Comparison of ENCODE assay signal across 1 cellular context in genomic region chr4:3514806-3515421, GRCh38.
TF ChIP-seq lines count a peak whose summit lies in the region.

No MANE protein-coding gene starts in this region.

TF ChIP-seq in HepG2, 621 proteins besides CTCF, POLR2A, EP300 and RAD21 (continues in another document):
- no peak for TF ChIP-seq ONECUT2 (CRISPR knock-in tag; IDR thresholded peaks at IDR 0.05)
- TF ChIP-seq, protein P1, sequence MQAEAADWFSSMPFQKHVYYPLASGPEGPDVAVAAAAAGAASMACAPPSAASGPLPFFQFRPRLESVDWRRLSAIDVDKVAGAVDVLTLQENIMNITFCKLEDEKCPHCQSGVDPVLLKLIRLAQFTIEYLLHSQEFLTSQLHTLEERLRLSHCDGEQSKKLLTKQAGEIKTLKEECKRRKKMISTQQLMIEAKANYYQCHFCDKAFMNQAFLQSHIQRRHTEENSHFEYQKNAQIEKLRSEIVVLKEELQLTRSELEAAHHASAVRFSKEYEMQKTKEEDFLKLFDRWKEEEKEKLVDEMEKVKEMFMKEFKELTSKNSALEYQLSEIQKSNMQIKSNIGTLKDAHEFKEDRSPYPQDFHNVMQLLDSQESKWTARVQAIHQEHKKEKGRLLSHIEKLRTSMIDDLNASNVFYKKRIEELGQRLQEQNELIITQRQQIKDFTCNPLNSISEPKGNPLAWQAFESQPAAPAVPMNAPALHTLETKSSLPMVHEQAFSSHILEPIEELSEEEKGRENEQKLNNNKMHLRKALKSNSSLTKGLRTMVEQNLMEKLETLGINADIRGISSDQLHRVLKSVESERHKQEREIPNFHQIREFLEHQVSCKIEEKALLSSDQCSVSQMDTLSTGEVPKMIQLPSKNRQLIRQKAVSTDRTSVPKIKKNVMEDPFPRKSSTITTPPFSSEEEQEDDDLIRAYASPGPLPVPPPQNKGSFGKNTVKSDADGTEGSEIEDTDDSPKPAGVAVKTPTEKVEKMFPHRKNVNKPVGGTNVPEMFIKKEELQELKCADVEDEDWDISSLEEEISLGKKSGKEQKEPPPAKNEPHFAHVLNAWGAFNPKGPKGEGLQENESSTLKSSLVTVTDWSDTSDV (CRISPR knock-in tag; IDR thresholded peaks at IDR 0.05): no peak
- TF ChIP-seq, protein P2, sequence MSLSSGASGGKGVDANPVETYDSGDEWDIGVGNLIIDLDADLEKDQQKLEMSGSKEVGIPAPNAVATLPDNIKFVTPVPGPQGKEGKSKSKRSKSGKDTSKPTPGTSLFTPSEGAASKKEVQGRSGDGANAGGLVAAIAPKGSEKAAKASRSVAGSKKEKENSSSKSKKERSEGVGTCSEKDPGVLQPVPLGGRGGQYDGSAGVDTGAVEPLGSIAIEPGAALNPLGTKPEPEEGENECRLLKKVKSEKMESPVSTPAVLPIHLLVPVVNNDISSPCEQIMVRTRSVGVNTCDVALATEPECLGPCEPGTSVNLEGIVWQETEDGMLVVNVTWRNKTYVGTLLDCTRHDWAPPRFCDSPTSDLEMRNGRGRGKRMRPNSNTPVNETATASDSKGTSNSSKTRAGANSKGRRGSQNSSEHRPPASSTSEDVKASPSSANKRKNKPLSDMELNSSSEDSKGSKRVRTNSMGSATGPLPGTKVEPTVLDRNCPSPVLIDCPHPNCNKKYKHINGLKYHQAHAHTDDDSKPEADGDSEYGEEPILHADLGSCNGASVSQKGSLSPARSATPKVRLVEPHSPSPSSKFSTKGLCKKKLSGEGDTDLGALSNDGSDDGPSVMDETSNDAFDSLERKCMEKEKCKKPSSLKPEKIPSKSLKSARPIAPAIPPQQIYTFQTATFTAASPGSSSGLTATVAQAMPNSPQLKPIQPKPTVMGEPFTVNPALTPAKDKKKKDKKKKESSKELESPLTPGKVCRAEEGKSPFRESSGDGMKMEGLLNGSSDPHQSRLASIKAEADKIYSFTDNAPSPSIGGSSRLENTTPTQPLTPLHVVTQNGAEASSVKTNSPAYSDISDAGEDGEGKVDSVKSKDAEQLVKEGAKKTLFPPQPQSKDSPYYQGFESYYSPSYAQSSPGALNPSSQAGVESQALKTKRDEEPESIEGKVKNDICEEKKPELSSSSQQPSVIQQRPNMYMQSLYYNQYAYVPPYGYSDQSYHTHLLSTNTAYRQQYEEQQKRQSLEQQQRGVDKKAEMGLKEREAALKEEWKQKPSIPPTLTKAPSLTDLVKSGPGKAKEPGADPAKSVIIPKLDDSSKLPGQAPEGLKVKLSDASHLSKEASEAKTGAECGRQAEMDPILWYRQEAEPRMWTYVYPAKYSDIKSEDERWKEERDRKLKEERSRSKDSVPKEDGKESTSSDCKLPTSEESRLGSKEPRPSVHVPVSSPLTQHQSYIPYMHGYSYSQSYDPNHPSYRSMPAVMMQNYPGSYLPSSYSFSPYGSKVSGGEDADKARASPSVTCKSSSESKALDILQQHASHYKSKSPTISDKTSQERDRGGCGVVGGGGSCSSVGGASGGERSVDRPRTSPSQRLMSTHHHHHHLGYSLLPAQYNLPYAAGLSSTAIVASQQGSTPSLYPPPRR (CRISPR knock-in tag; IDR thresholded peaks at IDR 0.05; ENCODE audit: borderline replicate concordance): no peak
- TF ChIP-seq, protein P3, sequence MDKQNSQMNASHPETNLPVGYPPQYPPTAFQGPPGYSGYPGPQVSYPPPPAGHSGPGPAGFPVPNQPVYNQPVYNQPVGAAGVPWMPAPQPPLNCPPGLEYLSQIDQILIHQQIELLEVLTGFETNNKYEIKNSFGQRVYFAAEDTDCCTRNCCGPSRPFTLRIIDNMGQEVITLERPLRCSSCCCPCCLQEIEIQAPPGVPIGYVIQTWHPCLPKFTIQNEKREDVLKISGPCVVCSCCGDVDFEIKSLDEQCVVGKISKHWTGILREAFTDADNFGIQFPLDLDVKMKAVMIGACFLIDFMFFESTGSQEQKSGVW (CRISPR knock-in tag; IDR thresholded peaks at IDR 0.05; ENCODE audit: borderline replicate concordance): no peak
- TF ChIP-seq, protein P4, sequence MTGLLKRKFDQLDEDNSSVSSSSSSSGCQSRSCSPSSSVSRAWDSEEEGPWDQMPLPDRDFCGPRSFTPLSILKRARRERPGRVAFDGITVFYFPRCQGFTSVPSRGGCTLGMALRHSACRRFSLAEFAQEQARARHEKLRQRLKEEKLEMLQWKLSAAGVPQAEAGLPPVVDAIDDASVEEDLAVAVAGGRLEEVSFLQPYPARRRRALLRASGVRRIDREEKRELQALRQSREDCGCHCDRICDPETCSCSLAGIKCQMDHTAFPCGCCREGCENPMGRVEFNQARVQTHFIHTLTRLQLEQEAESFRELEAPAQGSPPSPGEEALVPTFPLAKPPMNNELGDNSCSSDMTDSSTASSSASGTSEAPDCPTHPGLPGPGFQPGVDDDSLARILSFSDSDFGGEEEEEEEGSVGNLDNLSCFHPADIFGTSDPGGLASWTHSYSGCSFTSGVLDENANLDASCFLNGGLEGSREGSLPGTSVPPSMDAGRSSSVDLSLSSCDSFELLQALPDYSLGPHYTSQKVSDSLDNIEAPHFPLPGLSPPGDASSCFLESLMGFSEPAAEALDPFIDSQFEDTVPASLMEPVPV (CRISPR knock-in tag; IDR thresholded peaks at IDR 0.05): no peak
- no peak for TF ChIP-seq ZNF326 (CRISPR knock-in tag; IDR thresholded peaks at IDR 0.05; ENCODE audit: borderline replicate concordance)
- TF ChIP-seq ZNF530 (CRISPR knock-in tag; IDR thresholded peaks at IDR 0.05; ENCODE audit: low read depth): no peak
- TF ChIP-seq, protein P5, sequence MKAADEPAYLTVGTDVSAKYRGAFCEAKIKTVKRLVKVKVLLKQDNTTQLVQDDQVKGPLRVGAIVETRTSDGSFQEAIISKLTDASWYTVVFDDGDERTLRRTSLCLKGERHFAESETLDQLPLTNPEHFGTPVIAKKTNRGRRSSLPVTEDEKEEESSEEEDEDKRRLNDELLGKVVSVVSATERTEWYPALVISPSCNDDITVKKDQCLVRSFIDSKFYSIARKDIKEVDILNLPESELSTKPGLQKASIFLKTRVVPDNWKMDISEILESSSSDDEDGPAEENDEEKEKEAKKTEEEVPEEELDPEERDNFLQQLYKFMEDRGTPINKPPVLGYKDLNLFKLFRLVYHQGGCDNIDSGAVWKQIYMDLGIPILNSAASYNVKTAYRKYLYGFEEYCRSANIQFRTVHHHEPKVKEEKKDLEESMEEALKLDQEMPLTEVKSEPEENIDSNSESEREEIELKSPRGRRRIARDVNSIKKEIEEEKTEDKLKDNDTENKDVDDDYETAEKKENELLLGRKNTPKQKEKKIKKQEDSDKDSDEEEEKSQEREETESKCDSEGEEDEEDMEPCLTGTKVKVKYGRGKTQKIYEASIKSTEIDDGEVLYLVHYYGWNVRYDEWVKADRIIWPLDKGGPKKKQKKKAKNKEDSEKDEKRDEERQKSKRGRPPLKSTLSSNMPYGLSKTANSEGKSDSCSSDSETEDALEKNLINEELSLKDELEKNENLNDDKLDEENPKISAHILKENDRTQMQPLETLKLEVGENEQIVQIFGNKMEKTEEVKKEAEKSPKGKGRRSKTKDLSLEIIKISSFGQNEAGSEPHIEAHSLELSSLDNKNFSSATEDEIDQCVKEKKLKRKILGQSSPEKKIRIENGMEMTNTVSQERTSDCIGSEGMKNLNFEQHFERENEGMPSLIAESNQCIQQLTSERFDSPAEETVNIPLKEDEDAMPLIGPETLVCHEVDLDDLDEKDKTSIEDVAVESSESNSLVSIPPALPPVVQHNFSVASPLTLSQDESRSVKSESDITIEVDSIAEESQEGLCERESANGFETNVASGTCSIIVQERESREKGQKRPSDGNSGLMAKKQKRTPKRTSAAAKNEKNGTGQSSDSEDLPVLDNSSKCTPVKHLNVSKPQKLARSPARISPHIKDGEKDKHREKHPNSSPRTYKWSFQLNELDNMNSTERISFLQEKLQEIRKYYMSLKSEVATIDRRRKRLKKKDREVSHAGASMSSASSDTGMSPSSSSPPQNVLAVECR (CRISPR knock-in tag; IDR thresholded peaks at IDR 0.05; ENCODE audit: borderline replicate concordance): no peak
- TF ChIP-seq, protein P6, sequence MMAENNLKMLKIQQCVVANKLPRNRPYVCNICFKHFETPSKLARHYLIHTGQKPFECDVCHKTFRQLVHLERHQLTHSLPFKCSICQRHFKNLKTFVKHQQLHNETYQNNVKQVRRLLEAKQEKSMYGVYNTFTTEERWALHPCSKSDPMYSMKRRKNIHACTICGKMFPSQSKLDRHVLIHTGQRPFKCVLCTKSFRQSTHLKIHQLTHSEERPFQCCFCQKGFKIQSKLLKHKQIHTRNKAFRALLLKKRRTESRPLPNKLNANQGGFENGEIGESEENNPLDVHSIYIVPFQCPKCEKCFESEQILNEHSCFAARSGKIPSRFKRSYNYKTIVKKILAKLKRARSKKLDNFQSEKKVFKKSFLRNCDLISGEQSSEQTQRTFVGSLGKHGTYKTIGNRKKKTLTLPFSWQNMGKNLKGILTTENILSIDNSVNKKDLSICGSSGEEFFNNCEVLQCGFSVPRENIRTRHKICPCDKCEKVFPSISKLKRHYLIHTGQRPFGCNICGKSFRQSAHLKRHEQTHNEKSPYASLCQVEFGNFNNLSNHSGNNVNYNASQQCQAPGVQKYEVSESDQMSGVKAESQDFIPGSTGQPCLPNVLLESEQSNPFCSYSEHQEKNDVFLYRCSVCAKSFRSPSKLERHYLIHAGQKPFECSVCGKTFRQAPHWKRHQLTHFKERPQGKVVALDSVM (CRISPR knock-in tag; IDR thresholded peaks at IDR 0.05): no peak
- no peak for TF ChIP-seq ZBTB26 (CRISPR knock-in tag; IDR thresholded peaks at IDR 0.05; ENCODE audit: borderline replicate concordance)
- no peak for TF ChIP-seq ZNF562 (CRISPR knock-in tag; IDR thresholded peaks at IDR 0.05; ENCODE audit: borderline replicate concordance)
- TF ChIP-seq TSC22D2 (CRISPR knock-in tag; IDR thresholded peaks at IDR 0.05; ENCODE audit: borderline replicate concordance): no peak
- TF ChIP-seq RBFOX2 (IDR thresholded peaks at IDR 0.05; ENCODE audit: low read depth, low read length): peak; percentile 42; the same call in 1 of the 2 replicates
- no peak for TF ChIP-seq FOXJ3 (CRISPR knock-in tag; IDR thresholded peaks at IDR 0.05; ENCODE audit: borderline replicate concordance)
- peak; percentile 79 for TF ChIP-seq AGO2 (optimal IDR thresholded peaks at IDR 0.05; ENCODE audit: low read depth, low read length)
- TF ChIP-seq ATF5 (CRISPR knock-in tag; IDR thresholded peaks at IDR 0.05; ENCODE audit: low read depth): no peak
- TF ChIP-seq ISL2 (CRISPR knock-in tag; IDR thresholded peaks at IDR 0.05): no peak
- no peak for TF ChIP-seq SRSF1 (optimal IDR thresholded peaks at IDR 0.05; ENCODE audit: low read depth, low read length)
- TF ChIP-seq ZBTB33 (CRISPR knock-in tag; IDR thresholded peaks at IDR 0.05): peak; percentile 95
- TF ChIP-seq, protein P7, sequence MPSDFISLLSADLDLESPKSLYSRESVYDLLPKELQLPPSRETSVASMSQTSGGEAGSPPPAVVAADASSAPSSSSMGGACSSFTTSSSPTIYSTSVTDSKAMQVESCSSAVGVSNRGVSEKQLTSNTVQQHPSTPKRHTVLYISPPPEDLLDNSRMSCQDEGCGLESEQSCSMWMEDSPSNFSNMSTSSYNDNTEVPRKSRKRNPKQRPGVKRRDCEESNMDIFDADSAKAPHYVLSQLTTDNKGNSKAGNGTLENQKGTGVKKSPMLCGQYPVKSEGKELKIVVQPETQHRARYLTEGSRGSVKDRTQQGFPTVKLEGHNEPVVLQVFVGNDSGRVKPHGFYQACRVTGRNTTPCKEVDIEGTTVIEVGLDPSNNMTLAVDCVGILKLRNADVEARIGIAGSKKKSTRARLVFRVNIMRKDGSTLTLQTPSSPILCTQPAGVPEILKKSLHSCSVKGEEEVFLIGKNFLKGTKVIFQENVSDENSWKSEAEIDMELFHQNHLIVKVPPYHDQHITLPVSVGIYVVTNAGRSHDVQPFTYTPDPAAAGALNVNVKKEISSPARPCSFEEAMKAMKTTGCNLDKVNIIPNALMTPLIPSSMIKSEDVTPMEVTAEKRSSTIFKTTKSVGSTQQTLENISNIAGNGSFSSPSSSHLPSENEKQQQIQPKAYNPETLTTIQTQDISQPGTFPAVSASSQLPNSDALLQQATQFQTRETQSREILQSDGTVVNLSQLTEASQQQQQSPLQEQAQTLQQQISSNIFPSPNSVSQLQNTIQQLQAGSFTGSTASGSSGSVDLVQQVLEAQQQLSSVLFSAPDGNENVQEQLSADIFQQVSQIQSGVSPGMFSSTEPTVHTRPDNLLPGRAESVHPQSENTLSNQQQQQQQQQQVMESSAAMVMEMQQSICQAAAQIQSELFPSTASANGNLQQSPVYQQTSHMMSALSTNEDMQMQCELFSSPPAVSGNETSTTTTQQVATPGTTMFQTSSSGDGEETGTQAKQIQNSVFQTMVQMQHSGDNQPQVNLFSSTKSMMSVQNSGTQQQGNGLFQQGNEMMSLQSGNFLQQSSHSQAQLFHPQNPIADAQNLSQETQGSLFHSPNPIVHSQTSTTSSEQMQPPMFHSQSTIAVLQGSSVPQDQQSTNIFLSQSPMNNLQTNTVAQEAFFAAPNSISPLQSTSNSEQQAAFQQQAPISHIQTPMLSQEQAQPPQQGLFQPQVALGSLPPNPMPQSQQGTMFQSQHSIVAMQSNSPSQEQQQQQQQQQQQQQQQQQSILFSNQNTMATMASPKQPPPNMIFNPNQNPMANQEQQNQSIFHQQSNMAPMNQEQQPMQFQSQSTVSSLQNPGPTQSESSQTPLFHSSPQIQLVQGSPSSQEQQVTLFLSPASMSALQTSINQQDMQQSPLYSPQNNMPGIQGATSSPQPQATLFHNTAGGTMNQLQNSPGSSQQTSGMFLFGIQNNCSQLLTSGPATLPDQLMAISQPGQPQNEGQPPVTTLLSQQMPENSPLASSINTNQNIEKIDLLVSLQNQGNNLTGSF (CRISPR knock-in tag; IDR thresholded peaks at IDR 0.05): no peak
- TF ChIP-seq ZNF891 (CRISPR knock-in tag; IDR thresholded peaks at IDR 0.05): no peak
- peak; percentile 39 for TF ChIP-seq STAG1 (CRISPR knock-in tag; IDR thresholded peaks at IDR 0.05)
- TF ChIP-seq ZSCAN31 (CRISPR knock-in tag; IDR thresholded peaks at IDR 0.05; ENCODE audit: low read depth): no peak
- no peak for TF ChIP-seq TCF12 (IDR thresholded peaks at IDR 0.05)
- no peak for TF ChIP-seq TCF12 (CRISPR knock-in tag; IDR thresholded peaks at IDR 0.05)
- TF ChIP-seq TBP (CRISPR knock-in tag; IDR thresholded peaks at IDR 0.05): no peak
